ENCODE assay signal across 8 cellular contexts in the genomic region with DNA sequence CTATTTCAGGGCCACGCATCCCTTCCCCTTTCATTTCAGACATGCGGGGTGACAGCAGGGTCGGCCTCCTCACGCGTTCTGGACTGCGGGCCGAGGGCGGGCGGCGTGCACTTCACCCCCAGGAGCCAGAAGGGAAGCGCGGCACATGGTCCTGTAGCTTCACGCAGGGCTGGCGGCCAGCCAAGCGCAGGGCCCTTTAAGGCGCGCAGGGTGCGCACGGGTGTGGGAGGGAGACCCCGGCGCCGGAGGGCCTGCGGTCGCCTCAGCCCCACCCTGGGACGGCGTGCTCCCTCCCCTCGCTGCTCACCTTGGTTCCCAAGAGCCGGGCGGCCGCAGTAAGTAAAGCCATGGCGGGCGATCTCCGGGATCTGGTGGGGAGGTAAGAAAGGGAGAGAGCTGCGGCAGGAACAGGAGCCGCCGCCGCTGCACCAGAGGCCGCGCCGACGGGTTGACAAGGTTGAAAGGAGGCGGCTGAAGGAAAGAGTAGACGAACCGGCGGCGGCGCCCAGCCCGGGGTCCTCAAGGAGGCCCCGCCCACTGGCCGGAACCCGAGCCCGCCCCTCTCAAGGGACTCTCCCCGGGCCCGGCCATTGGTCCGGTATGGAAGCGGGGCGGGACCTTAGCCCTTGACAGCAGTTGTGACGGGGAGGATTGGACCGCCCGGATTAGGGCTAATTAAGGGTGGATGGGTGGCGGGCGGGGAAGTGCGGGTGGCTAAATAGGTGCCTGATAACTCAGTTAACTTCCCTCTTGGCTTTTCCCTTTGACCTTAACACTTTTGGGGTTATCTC. TPM values are rescaled to one million over a fixed set of nuclear protein-coding genes. Genes with fewer than 3 reads are reported as not detected.
DNase-seq lines count a peak whose midpoint lies in the region; ATAC-seq and TF ChIP-seq lines count a peak whose summit lies in the region.

CS (minus strand) TSS at position 478 of the 791 bp plus-strand sequence; CDS start at position 349, 129 bp downstream.

- CTCF ChIA-PET in GM10248 (lab: Yijun Ruan, JAX), result interaction anchor here (1.0 to 1.5 kb wide), 7 partner anchors 10 to 362 kb away, joined by 3 to 5 read pairs (median 3); partner anchors contain the start of genes ANKRD52 and ESYT1

- H3K4me2 ChIP-seq in osteoblast (ENCODE audit: insufficient read depth, low read length), result peak within 1 kb of the TSS; percentile 100

- no peak for TF ChIP-seq CTCF in GM10248 (IDR thresholded peaks at IDR 0.05; ENCODE audit: control extremely low read depth, extremely low read depth, low read depth, missing control alignments)
- TF ChIP-seq CTCF in osteoblast (IDR thresholded peaks at IDR 0.05; ENCODE audit: extremely low read depth, low read depth, low read length), result no peak
- no peak for TF ChIP-seq CTCF in thoracic aorta (IDR thresholded peaks at IDR 0.05)

- H3K9me3 ChIP-seq in osteoblast (ENCODE audit: low read depth, low read length) (no peaks in the 10 kb centered on the region), thoracic aorta (no peaks in the 10 kb centered on the region)

- no peaks in the 10 kb centered on the region for H3K27me3 ChIP-seq in osteoblast (ENCODE audit: insufficient read depth, low read length)
- H3K27me3 ChIP-seq in thoracic aorta (replicated peaks; ENCODE audit: insufficient read depth), result no peaks in the 10 kb centered on the region

- H3K36me3 Mint-ChIP-seq in activated naive CD8-positive, alpha-beta T cell, result peaks cover 2% of the 10 kb centered on the region

- POLR2A ChIA-PET in GM10248 (lab: Yijun Ruan, JAX), result interaction anchor here (1.2 to 1.7 kb wide), 2 partner anchors 16 to 60 kb away, joined by 3 to 8 read pairs; partner anchors contain the start of genes CNPY2 and STAT2

- peaks cover 54% of the 10 kb centered on the region for H3K4me1 Mint-ChIP-seq in activated naive CD8-positive, alpha-beta T cell (ENCODE audit: low read depth)

- peak within 1 kb of the TSS; percentile 97 for H3K4me3 Mint-ChIP-seq in activated naive CD8-positive, alpha-beta T cell

- H2AFZ ChIP-seq in osteoblast (ENCODE audit: low read length), result peak within 1 kb of the TSS; percentile 96

- H3K79me2 ChIP-seq in osteoblast (ENCODE audit: insufficient read depth, low read length), result peaks cover 47% of the 10 kb centered on the region

- H3K27me3 Mint-ChIP-seq in activated naive CD8-positive, alpha-beta T cell, result no peaks in the 10 kb centered on the region

- H3K4me1 ChIP-seq in osteoblast (ENCODE audit: insufficient read depth, low read length) (peaks cover 22% of the 10 kb centered on the region), thoracic aorta (ENCODE audit: control insufficient read depth in 1 of 2, low read depth in 2 of 2) (peaks cover 18 to 49% of the 10 kb centered on the region in 2 donors)

- peaks cover 16% of the 10 kb centered on the region for H4K20me1 ChIP-seq in osteoblast (ENCODE audit: insufficient read depth, low read length)

- ATAC-seq in HG02623 (IDR thresholded peaks at IDR 0.05; ENCODE audit: unreplicated experiment), result peak; percentile 93
- peak; percentile 91 for ATAC-seq in thoracic aorta (ENCODE audit: insufficient number of reproducible peaks, low FRiP score, low read depth)

- no peaks in the 10 kb centered on the region for H3K9me3 Mint-ChIP-seq in activated naive CD8-positive, alpha-beta T cell (ENCODE audit: low read depth)

- H3K4me3 ChIP-seq in osteoblast (ENCODE audit: insufficient read depth, low read length) (peak within 1 kb of the TSS; percentile 99), thoracic aorta (peak within 1 kb of the TSS; percentile 75)

- H3K36me3 ChIP-seq in osteoblast (ENCODE audit: insufficient read depth, low read length) (peaks cover 9% of the 10 kb centered on the region), thoracic aorta (no peaks in the 10 kb centered on the region)

- DNase-seq in GM10248 (ENCODE audit: extremely low spot score), result peak; percentile 98
- peak; percentile 89 for DNase-seq in NCI-H1105 (lab: John Stamatoyannopoulos, UW)
- DNase-seq in SKM-1 treated with dmso at 0.1 percent for 144 hours (lab: John Stamatoyannopoulos, UW; ENCODE audit: unreplicated experiment), result peak; percentile 85
- peak; percentile 97 for DNase-seq in glomerular visceral epithelial cell (ENCODE audit: extremely low spot score)
- DNase-seq in osteoblast (ENCODE audit: insufficient read length, low spot score, missing footprints), result peak; percentile 97
- peak; percentile 98 for DNase-seq in thoracic aorta (ENCODE audit: low spot score)

- H3K27ac ChIP-seq in osteoblast (ENCODE audit: low read depth, low read length), result peak within 1 kb of the TSS; percentile 89
- peak within 1 kb of the TSS; percentile 87 to 98 for H3K27ac ChIP-seq in thoracic aorta

- peak within 1 kb of the TSS; percentile 98 for H3K27ac Mint-ChIP-seq in activated naive CD8-positive, alpha-beta T cell

RNA-seq across cellular contexts. Expression of gene CS, which starts in this region (rescaled TPM):
- total RNA-seq in osteoblast (106 and 114 TPM in 2 replicates), thoracic aorta (100 to 1,000 TPM; 120 to 143 TPM)

Comparison
In these comparisons a context has a peak if more than half of its experiments do, and no peak if none do; other contexts are left out.
1. Peak in every context shown above with its lines: DNase-seq, ATAC-seq, H3K4me3 ChIP-seq and H3K27ac ChIP-seq.